In genomic region chr17:43720311-43721060, GRCh38 we compare ENCODE assay signal across 1 cellular context.
A peak's percentile ranks its signal among the peaks of the same experiment; 100 is the strongest.
TF ChIP-seq lines count a peak whose summit lies in the region.

No MANE protein-coding gene starts in this region.

TF ChIP-seq in HepG2, 621 proteins besides CTCF, POLR2A, EP300 and RAD21 (continued from another document and continues in another):
- TF ChIP-seq ZNF7 (CRISPR knock-in tag; IDR thresholded peaks at IDR 0.05) (no peak), HNRNPUL1 (IDR thresholded peaks at IDR 0.05; ENCODE audit: low read depth, low read length) (no peak), ZBTB42 (CRISPR knock-in tag; IDR thresholded peaks at IDR 0.05) (no peak), CREM (IDR thresholded peaks at IDR 0.05) (no peak), CREM (CRISPR knock-in tag; IDR thresholded peaks at IDR 0.05) (no peak), ZNF609 (CRISPR knock-in tag; IDR thresholded peaks at IDR 0.05; ENCODE audit: borderline replicate concordance) (no peak), ZNF510 (CRISPR knock-in tag; IDR thresholded peaks at IDR 0.05; ENCODE audit: low read depth) (peak; percentile 79; the same call in 1 of the 2 replicates), HMGXB4 (CRISPR knock-in tag; IDR thresholded peaks at IDR 0.05; ENCODE audit: borderline replicate concordance in 1 of 2, low read depth in 1 of 2) (peak; percentile 46 to 74; a peak in 1 of 4 replicates), ZNF513 (CRISPR knock-in tag; conservative IDR thresholded peaks at IDR 0.05) (no peak), ZNF703 (CRISPR knock-in tag; IDR thresholded peaks at IDR 0.05; ENCODE audit: borderline replicate concordance) (no peak), FOXA1 (IDR thresholded peaks at IDR 0.05) (no peak), FOXA1 (CRISPR knock-in tag; IDR thresholded peaks at IDR 0.05) (no peak), NRL (CRISPR knock-in tag; IDR thresholded peaks at IDR 0.05; ENCODE audit: borderline replicate concordance) (0 out of 2 replicates have a peak, but pooled peaks have one; percentile 30), FOSL1 (CRISPR knock-in tag; IDR thresholded peaks at IDR 0.05; ENCODE audit: borderline replicate concordance) (no peak), ZNF30 (CRISPR knock-in tag; IDR thresholded peaks at IDR 0.05) (no peak), ZNF740 (CRISPR knock-in tag; IDR thresholded peaks at IDR 0.05) (no peak), ZNF343 (CRISPR knock-in tag; IDR thresholded peaks at IDR 0.05) (peak; percentile 92), BHLHE40 (IDR thresholded peaks at IDR 0.05; ENCODE audit: low read length) (no peak), ZNF800 (CRISPR knock-in tag; IDR thresholded peaks at IDR 0.05) (peak; percentile 54; the same call in 1 of the 2 replicates), ZNF543 (CRISPR knock-in tag; IDR thresholded peaks at IDR 0.05) (peak; percentile 84; the same call in 1 of the 2 replicates), SSRP1 (CRISPR knock-in tag; IDR thresholded peaks at IDR 0.05) (no peak), ZNF850 (CRISPR knock-in tag; conservative IDR thresholded peaks at IDR 0.05) (no peak), YEATS4 (CRISPR knock-in tag; IDR thresholded peaks at IDR 0.05; ENCODE audit: borderline replicate concordance) (no peak; the same call in 1 of the 2 replicates), ZNF350 (CRISPR knock-in tag; IDR thresholded peaks at IDR 0.05; ENCODE audit: borderline replicate concordance, low read depth) (peak; percentile 75; the same call in 1 of the 2 replicates), ELF1 (CRISPR knock-in tag; IDR thresholded peaks at IDR 0.05) (peak; percentile 58; the same call in 1 of the 2 replicates), ZNF263 (CRISPR knock-in tag; IDR thresholded peaks at IDR 0.05) (no peak), CHD2 (IDR thresholded peaks at IDR 0.05; ENCODE audit: low read depth, low read length) (no peak), PRDM15 (CRISPR knock-in tag; IDR thresholded peaks at IDR 0.05) (no peak), IRF2 (CRISPR knock-in tag; IDR thresholded peaks at IDR 0.05) (no peak; the same call in 1 of the 2 replicates), BCL3 (CRISPR knock-in tag; IDR thresholded peaks at IDR 0.05) (peak; percentile 95), ZNF773 (CRISPR knock-in tag; IDR thresholded peaks at IDR 0.05; ENCODE audit: borderline replicate concordance) (no peak), KLF13 (CRISPR knock-in tag; IDR thresholded peaks at IDR 0.05) (peak; percentile 76; the same call in 1 of the 2 replicates), ZBTB44 (CRISPR knock-in tag; IDR thresholded peaks at IDR 0.05) (no peak), ZNF547 (CRISPR knock-in tag; IDR thresholded peaks at IDR 0.05) (peak; percentile 79), DDIT3 (CRISPR knock-in tag; IDR thresholded peaks at IDR 0.05) (no peak), PHF8 (CRISPR knock-in tag; IDR thresholded peaks at IDR 0.05) (peak; percentile 90), ZFP1 (CRISPR knock-in tag; IDR thresholded peaks at IDR 0.05) (no peak), ZNF276 (CRISPR knock-in tag; IDR thresholded peaks at IDR 0.05; ENCODE audit: low read depth) (peak; percentile 52; the same call in 1 of the 2 replicates)
